In genomic region chr2:121705390-121705789, GRCh38 we compare ENCODE assay signal across 26 cellular contexts.
"Had no signal": no experiment of that assay in that cellular context is flagged by ENCODE, and none has a peak within 500 bp of the region (broad histone marks: within the 10 kb centered on the region; RNA-seq: fewer than 3 reads in every experiment).

No MANE protein-coding gene starts in this region.

- H3K79me2 ChIP-seq: parathyroid adenoma had no signal

- DNase-seq: activated CD4-positive, alpha-beta T cell treated with anti-CD3 and anti-CD28 coated beads for 4 hours; activated CD4-positive, alpha-beta T cell treated with anti-CD3 and anti-CD28 coated beads, Interleukin-2, amount 50 U/mL, for 4 hours; activated CD8-positive, alpha-beta memory T cell treated with anti-CD3 and anti-CD28 coated beads for 24 hours; activated gamma-delta T cell; activated naive CD4-positive, alpha-beta T cell treated with anti-CD3 and anti-CD28 coated beads, Interleukin-2, amount 50 U/mL, for 16 hours; amygdala; central memory CD4-positive, alpha-beta T cell; effector CD8-positive, alpha-beta T cell; foreskin fibroblast; head of caudate nucleus; hypothalamus; immature natural killer cell; kidney; left colon; mammary epithelial cell; midbrain; naive thymus-derived CD4-positive, alpha-beta T cell; spleen; stimulated activated naive CD4-positive, alpha-beta T cell treated with Interleukin-2 at 50 U/mL for 16 hours; T-cell had no signal

- ATAC-seq: left colon; naive thymus-derived CD4-positive, alpha-beta T cell; T-cell had no signal

- H3K36me3 Mint-ChIP-seq: immature natural killer cell; naive thymus-derived CD4-positive, alpha-beta T cell; T-cell had no signal

- H3K4me1 ChIP-seq: breast epithelium had no signal

- H3K4me3 Mint-ChIP-seq: activated T-helper 1 cell treated with anti-CD3 and anti-CD28 coated beads, Interleukin-12 subunit alpha, Interleukin-12 subunit beta, Interleukin-2, Interleukin-4 antibody, amounts not matched to agents 30 ng/mL and 10 ng/mL and 1 ng/mL, durations not matched to agents 14 hours and 24 hours and 36 hours; immature natural killer cell; naive thymus-derived CD4-positive, alpha-beta T cell; T-cell; T-helper 2 cell treated with Interferon-gamma antibody and Interleukin-4, amounts not matched to agents 5 μg/mL and 100 μg/mL, for 36 hours had no signal

- H3K9me3 Mint-ChIP-seq: activated T-helper 1 cell treated with anti-CD3 and anti-CD28 coated beads, Interleukin-12 subunit alpha, Interleukin-12 subunit beta, Interleukin-2, Interleukin-4 antibody, amounts not matched to agents 30 ng/mL and 10 ng/mL and 1 ng/mL, durations not matched to agents 14 hours and 24 hours and 36 hours; immature natural killer cell; naive thymus-derived CD4-positive, alpha-beta T cell; T-cell; T-helper 2 cell treated with Interferon-gamma antibody and Interleukin-4, amounts not matched to agents 5 μg/mL and 100 μg/mL, for 36 hours had no signal

- H3K27me3 ChIP-seq: breast epithelium, right atrium auricular region, spleen, tibial nerve had no signal

- H3K4me3 ChIP-seq: breast epithelium, right atrium auricular region, spleen, tibial nerve had no signal

- H3K27me3 Mint-ChIP-seq: T-cell had no signal

- H2AFZ ChIP-seq: parathyroid adenoma had no signal

- H3K9me3 ChIP-seq: breast epithelium, right atrium auricular region, spleen, tibial nerve had no signal

- H3K27ac Mint-ChIP-seq: activated T-helper 1 cell treated with anti-CD3 and anti-CD28 coated beads, Interleukin-12 subunit alpha, Interleukin-12 subunit beta, Interleukin-2, Interleukin-4 antibody, amounts not matched to agents 30 ng/mL and 10 ng/mL and 1 ng/mL, durations not matched to agents 14 hours and 24 hours and 36 hours; immature natural killer cell; T-cell; T-helper 2 cell treated with Interferon-gamma antibody and Interleukin-4, amounts not matched to agents 5 μg/mL and 100 μg/mL, for 36 hours had no signal

- H3K27ac ChIP-seq: breast epithelium, parathyroid adenoma, right atrium auricular region, spleen, tibial nerve had no signal

- H3K36me3 ChIP-seq: breast epithelium, right atrium auricular region, spleen, tibial nerve had no signal
